ENCODE assay signal across 7 cellular contexts in genomic region chr19:533485-534058, GRCh38. TPM values are rescaled to one million over a fixed set of nuclear protein-coding genes. Genes with fewer than 3 reads are reported as not detected.
DNase-seq lines count a peak whose midpoint lies in the region; ATAC-seq lines count a peak whose summit lies in the region.

No MANE protein-coding gene starts in this region.

- WGBS in HUES64 = 87% methylated on average over 17 of the region's 17 CpGs

- no peaks in the 10 kb centered on the region; the same call in 1 of the 2 replicates for H3K4me1 ChIP-seq in HUES64 (ENCODE audit: insufficient read depth, low read length)
- no peaks in the 10 kb centered on the region for H3K4me1 ChIP-seq in iPS-20b (ENCODE audit: insufficient read depth, low read length)
- H3K4me1 ChIP-seq in subcutaneous abdominal adipose tissue (ENCODE audit: control insufficient read depth in 5 of 5, insufficient read depth in 5 of 5, low read length in 5 of 5) = peaks cover 8 to 45% (median 33%) of the 10 kb centered on the region in 5 donors

- no peak for DNase-seq in activated naive CD8-positive, alpha-beta T cell treated with anti-CD3 and anti-CD28 coated beads, Interleukin-2, amount 50 U/mL, for 24 hours
- DNase-seq in SHP77 (lab: John Stamatoyannopoulos, UW) = no peak

- peaks cover 35% of the 10 kb centered on the region for H3K36me3 ChIP-seq in HUES64 (ENCODE audit: insufficient read depth, low read length)
- peaks cover 26% of the 10 kb centered on the region for H3K36me3 ChIP-seq in iPS-20b (ENCODE audit: insufficient read depth, low read depth, low read length)
- H3K36me3 ChIP-seq in subcutaneous abdominal adipose tissue (ENCODE audit: control insufficient read depth in 5 of 5, insufficient read depth in 5 of 5, low read length in 5 of 5) = peaks cover 0 to 33% (median 33%) of the 10 kb centered on the region in 5 donors

- peak overlapping the region; percentile 87 for H3K4me3 Mint-ChIP-seq in activated naive CD8-positive, alpha-beta T cell treated with anti-CD3 and anti-CD28 coated beads, Interleukin-2, amount 50 U/mL, for 24 hours

- H3K36me3 Mint-ChIP-seq in activated naive CD8-positive, alpha-beta T cell treated with anti-CD3 and anti-CD28 coated beads, Interleukin-2, amount 50 U/mL, for 24 hours (ENCODE audit: low read depth) = peaks cover 1% of the 10 kb centered on the region

- no peaks in the 10 kb centered on the region for H3K9me3 Mint-ChIP-seq in activated naive CD8-positive, alpha-beta T cell treated with anti-CD3 and anti-CD28 coated beads, Interleukin-2, amount 50 U/mL, for 24 hours

- H3K9ac ChIP-seq in HUES64 (ENCODE audit: low read depth, low read length) (peak overlapping the region; percentile 94), iPS-20b (ENCODE audit: low read depth, low read length) (peak overlapping the region; percentile 87), subcutaneous abdominal adipose tissue (ENCODE audit: low read length in 5 of 5) (peak overlapping the region; percentile 84 to 96 (median 88))

- H3K27me3 ChIP-seq in HUES64 (ENCODE audit: insufficient read depth, low read length) = no peaks in the 10 kb centered on the region
- no peaks in the 10 kb centered on the region for H3K27me3 ChIP-seq in iPS-20b (ENCODE audit: insufficient read depth, low read length)
- no peaks in the 10 kb centered on the region for H3K27me3 ChIP-seq in subcutaneous abdominal adipose tissue (ENCODE audit: control insufficient read depth in 5 of 5, insufficient read depth in 4 of 5, low read length in 5 of 5)

- ATAC-seq in activated naive CD8-positive, alpha-beta T cell treated with anti-CD3 and anti-CD28 coated beads, Interleukin-2, amount 50 U/mL, for 24 hours = no peak
- no peak for ATAC-seq in GM21786 (IDR thresholded peaks at IDR 0.05; ENCODE audit: unreplicated experiment)
- ATAC-seq in GM18868 (IDR thresholded peaks at IDR 0.05; ENCODE audit: unreplicated experiment) = no peak

- H3K4me3 ChIP-seq in HUES64 (ENCODE audit: low read length) (peak overlapping the region; percentile 98), iPS-20b (ENCODE audit: low read length) (peak overlapping the region; percentile 88), subcutaneous abdominal adipose tissue (ENCODE audit: low read depth in 1 of 5, low read length in 5 of 5) (peak overlapping the region; percentile 76 to 91 (median 79))

- H3K27ac ChIP-seq in HUES64 (ENCODE audit: low read depth, low read length) = peak overlapping the region; percentile 15; the same call in 1 of the 2 replicates
- no peak overlapping the region for H3K27ac ChIP-seq in iPS-20b (ENCODE audit: low read length)
- peak overlapping the region; percentile 88 for H3K27ac ChIP-seq in subcutaneous abdominal adipose tissue (ENCODE audit: low read depth, low read length)

- H3K4me1 Mint-ChIP-seq in activated naive CD8-positive, alpha-beta T cell treated with anti-CD3 and anti-CD28 coated beads, Interleukin-2, amount 50 U/mL, for 24 hours = peaks cover 24% of the 10 kb centered on the region

- no peaks in the 10 kb centered on the region for H3K27me3 Mint-ChIP-seq in activated naive CD8-positive, alpha-beta T cell treated with anti-CD3 and anti-CD28 coated beads, Interleukin-2, amount 50 U/mL, for 24 hours

- no peak overlapping the region for H3K27ac Mint-ChIP-seq in activated naive CD8-positive, alpha-beta T cell treated with anti-CD3 and anti-CD28 coated beads, Interleukin-2, amount 50 U/mL, for 24 hours

- H3K9me3 ChIP-seq in HUES64 (ENCODE audit: insufficient read depth, low read depth, low read length) (no peaks in the 10 kb centered on the region), iPS-20b (ENCODE audit: insufficient read depth, low read depth, low read length) (no peaks in the 10 kb centered on the region), subcutaneous abdominal adipose tissue (ENCODE audit: control insufficient read depth in 5 of 5, low read length in 5 of 5) (no peaks in the 10 kb centered on the region)

RNA-seq across cellular contexts. Expression of gene CDC34, which starts 2.0 kb away (rescaled TPM):
- polyA plus RNA-seq in HUES64 (2013, experiment 1 of 2) = 94.3 TPM
- polyA plus RNA-seq in HUES64 (2013, experiment 2 of 2) = 90.8 TPM

RNA-seq across cellular contexts. Expression of gene GZMM, which starts 10.3 kb away (rescaled TPM):
- polyA plus RNA-seq in HUES64 (2013, experiment 1 of 2) = not detected
- polyA plus RNA-seq in HUES64 (2013, experiment 2 of 2) = 0.32 TPM

RNA-seq across cellular contexts. Expression of gene TPGS1, which starts 26.3 kb away (rescaled TPM):
- 10.0 TPM for polyA plus RNA-seq in HUES64 (2013, experiment 1 of 2)
- 10.3 TPM for polyA plus RNA-seq in HUES64 (2013, experiment 2 of 2)

RNA-seq across cellular contexts. Expression of gene MADCAM1, which starts 37.3 kb away (rescaled TPM):
- polyA plus RNA-seq in HUES64 (2013, experiment 1 of 2) = 0.45 TPM
- polyA plus RNA-seq in HUES64 (2013, experiment 2 of 2) = 0.57 TPM

RNA-seq across cellular contexts. Expression of gene BSG, which starts 38.8 kb away (rescaled TPM):
- 510 TPM for polyA plus RNA-seq in HUES64 (2013, experiment 1 of 2)
- 542 TPM for polyA plus RNA-seq in HUES64 (2013, experiment 2 of 2)
